Comparison of ENCODE assay signal across 19 cellular contexts in genomic region chr5:107269256-107269655, GRCh38.
A peak's percentile ranks its signal among the peaks of the same experiment; 100 is the strongest.
DNase-seq lines count a peak whose midpoint lies in the region; TF ChIP-seq lines count a peak whose summit lies in the region.
"Had no signal": no experiment of that assay in that cellular context is flagged by ENCODE, and none has a peak within 500 bp of the region (broad histone marks: within the 10 kb centered on the region; RNA-seq: fewer than 3 reads in every experiment).

No MANE protein-coding gene starts in this region.

- H3K27ac Mint-ChIP-seq in endodermal cell, result no peak overlapping the region
- H3K27ac Mint-ChIP-seq: B cell; CD8-positive, alpha-beta T cell had no signal

- H3K27me3 ChIP-seq in endodermal cell (ENCODE audit: control insufficient read depth, insufficient read depth, low read length, poor library complexity, severe bottlenecking) (no peaks in the 10 kb centered on the region), testis (no peaks in the 10 kb centered on the region), breast epithelium (no peaks in the 10 kb centered on the region)
- H3K27me3 ChIP-seq: BLaER1 treated with 17β-estradiol and CSF1 and Interleukin-3, amounts not matched to agents 10 nM and 100 nM had no signal

- H3K9me3 ChIP-seq in endodermal cell (ENCODE audit: control insufficient read depth, low read length), result no peaks in the 10 kb centered on the region
- H3K9me3 ChIP-seq in testis, result no peaks in the 10 kb centered on the region
- no peaks in the 10 kb centered on the region for H3K9me3 ChIP-seq in breast epithelium
- H3K9me3 ChIP-seq: BLaER1 treated with 17β-estradiol and CSF1 and Interleukin-3, amounts not matched to agents 10 nM and 100 nM had no signal

- peak; percentile 4 for DNase-seq in DMS53 (lab: John Stamatoyannopoulos, UW)
- no peak for DNase-seq in DMS53 treated with DMSO at 0.1 percent for 48 hours (lab: John Stamatoyannopoulos, UW; ENCODE audit: unreplicated experiment)
- peak; percentile 20 for DNase-seq in NCI-H69 (lab: John Stamatoyannopoulos, UW)
- DNase-seq in endodermal cell, result peak; percentile 56
- no peak for DNase-seq in AG20443 (ENCODE audit: low spot score)
- no peak for DNase-seq in testis
- no peak for DNase-seq in breast epithelium (ENCODE audit: low spot score in 2 of 2)
- DNase-seq: 8988T; Calu3; CD8-positive, alpha-beta T cell; DMS153; DND-41; EL; HCEC 1CT; IMR-90 had no signal

- no peaks in the 10 kb centered on the region for H3K27me3 Mint-ChIP-seq in endodermal cell (ENCODE audit: insufficient read depth)

- H3K9me3 Mint-ChIP-seq in endodermal cell, result no peaks in the 10 kb centered on the region
- H3K9me3 Mint-ChIP-seq: CD8-positive, alpha-beta T cell had no signal

- no peaks in the 10 kb centered on the region for H3K36me3 Mint-ChIP-seq in endodermal cell (ENCODE audit: low read depth)
- H3K36me3 Mint-ChIP-seq: CD8-positive, alpha-beta T cell had no signal

- H3K4me1 ChIP-seq in endodermal cell (ENCODE audit: control insufficient read depth, insufficient read depth, low read length) (peaks cover 3% of the 10 kb centered on the region), testis (no peaks in the 10 kb centered on the region), breast epithelium (no peaks in the 10 kb centered on the region)
- H3K4me1 ChIP-seq: BLaER1 treated with 17β-estradiol and CSF1 and Interleukin-3, amounts not matched to agents 10 nM and 100 nM had no signal

- TF ChIP-seq POLR2A in testis (IDR thresholded peaks at IDR 0.05), result no peak
- no peak for TF ChIP-seq POLR2A in breast epithelium (IDR thresholded peaks at IDR 0.05)

- peak; percentile 54 for TF ChIP-seq CTCF in endodermal cell (conservative IDR thresholded peaks at IDR 0.05)
- TF ChIP-seq CTCF in testis (IDR thresholded peaks at IDR 0.05), result no peak
- TF ChIP-seq CTCF in breast epithelium (IDR thresholded peaks at IDR 0.05), result no peak

- H3K4me3 Mint-ChIP-seq in endodermal cell, result no peak overlapping the region
- H3K4me3 Mint-ChIP-seq: B cell; CD8-positive, alpha-beta T cell had no signal

- H3K36me3 ChIP-seq in endodermal cell (ENCODE audit: control insufficient read depth, insufficient read depth, low read length), result no peaks in the 10 kb centered on the region
- no peaks in the 10 kb centered on the region for H3K36me3 ChIP-seq in testis (ENCODE audit: low read depth, missing control alignments)
- no peaks in the 10 kb centered on the region for H3K36me3 ChIP-seq in breast epithelium
- H3K36me3 ChIP-seq: BLaER1 treated with 17β-estradiol and CSF1 and Interleukin-3, amounts not matched to agents 10 nM and 100 nM had no signal

- 86 to 91% methylated on average over 1 to 2 of the region's 2 CpGs for WGBS in endodermal cell (ENCODE audit: insufficient coverage in 1 of 2, insufficient read length in 1 of 2), 2 experiments
- 88 to 94% methylated on average over 2 of the region's 2 CpGs for WGBS in testis, 2 donors

- no peak overlapping the region for H3K4me3 ChIP-seq in endodermal cell (ENCODE audit: low read length)
- H3K4me3 ChIP-seq in testis, result no peak overlapping the region
- H3K4me3 ChIP-seq in breast epithelium, result no peak overlapping the region
- H3K4me3 ChIP-seq: BLaER1 treated with 17β-estradiol and CSF1 and Interleukin-3, amounts not matched to agents 10 nM and 100 nM; GM12878; K562 had no signal

- intact Hi-C loops in testis (cut with DNase I; ENCODE audit: low total_unique reads) (no loop called here), breast epithelium (cut with DNase I; ENCODE audit: low total_unique reads) (no loop called here)

- H3K27ac ChIP-seq in endodermal cell (ENCODE audit: low read depth, low read length) (no peak overlapping the region), testis (no peak overlapping the region), breast epithelium (no peak overlapping the region)
- H3K27ac ChIP-seq: BLaER1 treated with 17β-estradiol and CSF1 and Interleukin-3, amounts not matched to agents 10 nM and 100 nM had no signal

- peaks cover 5% of the 10 kb centered on the region for H3K4me1 Mint-ChIP-seq in endodermal cell
- H3K4me1 Mint-ChIP-seq: B cell had no signal

- no peak overlapping the region for H3K9ac ChIP-seq in endodermal cell (ENCODE audit: extremely low read depth, low read length, poor library complexity, severe bottlenecking)
- H3K9ac ChIP-seq: BLaER1 treated with 17β-estradiol and CSF1 and Interleukin-3, amounts not matched to agents 10 nM and 100 nM had no signal

Comparison
In these comparisons a context has a peak if more than half of its experiments do, and no peak if none do; other contexts are left out.
1. DNase-seq: peak in DMS53 (single experiment), NCI-H69 (single experiment) and endodermal cell (single experiment); none in DMS53 treated with DMSO at 0.1 percent for 48 hours (single experiment), AG20443 (single experiment), testis (single experiment) and breast epithelium (0 of 2).